21 cellular contexts compared by ENCODE assay signal in the genomic region with DNA sequence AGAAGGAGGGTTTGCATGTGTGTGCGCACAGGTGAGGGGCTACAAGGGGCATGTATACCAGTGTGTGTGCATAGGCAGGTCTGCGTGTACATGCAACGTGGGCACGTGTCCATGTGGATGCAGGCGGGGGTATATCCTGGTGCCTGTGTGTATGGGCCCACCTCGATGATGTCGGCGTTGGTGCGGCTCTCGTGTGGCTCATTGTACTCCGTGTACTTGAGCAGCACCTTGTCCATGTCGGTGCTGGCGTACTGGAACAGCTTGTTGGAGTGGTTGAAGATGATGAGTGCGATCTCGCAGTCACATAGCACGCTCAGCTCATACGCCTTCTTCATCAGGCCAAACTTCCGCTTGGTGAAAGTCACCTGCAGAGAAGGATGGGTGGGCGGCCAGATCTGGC. TPM values are rescaled to one million over a fixed set of nuclear protein-coding genes. Genes with fewer than 3 reads are reported as not detected.
DNase-seq lines count a peak whose midpoint lies in the region; ATAC-seq, FAIRE-seq and TF ChIP-seq lines count a peak whose summit lies in the region.
"Had no signal": no experiment of that assay in that cellular context is flagged by ENCODE, and none has a peak within 500 bp of the region (broad histone marks: within the 10 kb centered on the region; RNA-seq: fewer than 3 reads in every experiment).

No MANE protein-coding gene starts in this region.

- TF ChIP-seq CTCF in OCI-LY7 (conservative IDR thresholded peaks at IDR 0.05; ENCODE audit: low read length): no peak
- no peak for TF ChIP-seq CTCF in endothelial cell of umbilical vein (IDR thresholded peaks at IDR 0.05; ENCODE audit: extremely low read depth in 1 of 2, insufficient read depth in 1 of 2, low read depth in 1 of 2, low read length in 2 of 2)

- H3K27me3 Mint-ChIP-seq in activated naive CD4-positive, alpha-beta T cell treated with anti-CD3 and anti-CD28 coated beads for 36 hours (ENCODE audit: low read depth): no peaks in the 10 kb centered on the region

- no peaks in the 10 kb centered on the region for H3K9me3 ChIP-seq in OCI-LY7 (ENCODE audit: low read length)
- no peaks in the 10 kb centered on the region for H3K9me3 ChIP-seq in endothelial cell of umbilical vein (replicated peaks; ENCODE audit: control insufficient read depth, insufficient read depth, low read length)
- no peaks in the 10 kb centered on the region for H3K9me3 ChIP-seq in thymus (ENCODE audit: control insufficient read depth)
- H3K9me3 ChIP-seq: SJSA1, suprapubic skin had no signal

- H3K9ac ChIP-seq in endothelial cell of umbilical vein (replicated peaks; ENCODE audit: extremely low read depth, insufficient read depth, low read length): no peak overlapping the region

- H3K36me3 ChIP-seq in OCI-LY7 (ENCODE audit: insufficient read depth, low read length): peaks cover 100% of the 10 kb centered on the region
- peaks cover 13 to 44% of the 10 kb centered on the region in 2 experiments for H3K36me3 ChIP-seq in endothelial cell of umbilical vein (ENCODE audit: control insufficient read depth in 2 of 2, extremely low read depth in 1 of 2, insufficient read depth in 2 of 2, low read length in 2 of 2)
- H3K36me3 ChIP-seq in thymus (ENCODE audit: control insufficient read depth, insufficient read depth): peaks cover 74% of the 10 kb centered on the region

- DNase-seq in activated naive CD4-positive, alpha-beta T cell treated with anti-CD3 and anti-CD28 coated beads for 36 hours: no peak
- no peak for DNase-seq in activated naive CD4-positive, alpha-beta T cell treated with anti-CD3 and anti-CD28 coated beads, Interleukin-2, amount 50 U/mL, for 72 hours (ENCODE audit: low spot score in 2 of 2)
- DNase-seq in OCI-LY7 (ENCODE audit: low spot score) (no peak), endothelial cell of umbilical vein (ENCODE audit: low read depth, low spot score) (no peak), D341Med (ENCODE audit: low spot score) (no peak), NCI-H748 (lab: John Stamatoyannopoulos, UW; ENCODE audit: unreplicated experiment) (no peak), NCI-H128 (lab: John Stamatoyannopoulos, UW; ENCODE audit: unreplicated experiment) (no peak)
- DNase-seq: ACHN; cerebellar nuclear complex; effector CD8-positive, alpha-beta T cell; Kasumi-1; left ventricle myocardium superior; NCI-H1436; NCI-H748 treated with DMSO at 0.1 percent for 48 hours; retina; stimulated activated CD4-positive, alpha-beta T cell treated with anti-CD3 and anti-CD28 coated beads, Interleukin-12 subunit alpha, Interleukin-12 subunit beta, amount 100 ng/mL, for 4 hours; stimulated activated CD8-positive, alpha-beta memory T cell treated with anti-CD3 and anti-CD28 coated beads, Interleukin-4, amount 100 ng/mL, for 48 hours had no signal

- FAIRE-seq in endothelial cell of umbilical vein (lab: Jason Lieb, UNC): no peak

- BruUV-seq in OCI-LY7 (replicated peaks; lab: Mats Ljungman, UMichigan) (no TSS peak), endothelial cell of umbilical vein (replicated peaks; lab: Mats Ljungman, UMichigan) (TSS peak; percentile 7)

- H3K9me3 Mint-ChIP-seq in activated naive CD4-positive, alpha-beta T cell treated with anti-CD3 and anti-CD28 coated beads for 36 hours: no peaks in the 10 kb centered on the region
- H3K9me3 Mint-ChIP-seq in activated naive CD4-positive, alpha-beta T cell treated with anti-CD3 and anti-CD28 coated beads, Interleukin-2, amount 50 U/mL, for 72 hours: no peaks in the 10 kb centered on the region
- H3K9me3 Mint-ChIP-seq: T-helper 2 cell treated with Interferon-gamma antibody and Interleukin-4, amounts not matched to agents 5 μg/mL and 100 μg/mL, for 36 hours had no signal

- H3K4me1 ChIP-seq in OCI-LY7 (ENCODE audit: insufficient read depth, low read length, poor library complexity, severe bottlenecking): peaks cover 70% of the 10 kb centered on the region
- H3K4me1 ChIP-seq in endothelial cell of umbilical vein (ENCODE audit: control insufficient read depth, extremely low read depth, insufficient read depth, low read length): peaks cover 6% of the 10 kb centered on the region
- peaks cover 7% of the 10 kb centered on the region for H3K4me1 ChIP-seq in thymus (ENCODE audit: control insufficient read depth, insufficient read depth, low read length)

- H3K79me2 ChIP-seq in OCI-LY7 (ENCODE audit: insufficient read depth, low read depth, low read length) (peaks cover 52% of the 10 kb centered on the region), endothelial cell of umbilical vein (ENCODE audit: control insufficient read depth, insufficient read depth, low read length) (peaks cover 33% of the 10 kb centered on the region)

- H3K4me3 ChIP-seq in OCI-LY7 (ENCODE audit: low read depth, low read length, poor library complexity, severe bottlenecking) (no peak overlapping the region), endothelial cell of umbilical vein (replicated peaks in 1 of 3; ENCODE audit: insufficient read depth in 1 of 3, low read depth in 1 of 3, low read length in 3 of 3) (no peak overlapping the region), thymus (ENCODE audit: low read length) (no peak overlapping the region)
- H3K4me3 ChIP-seq: SJSA1, suprapubic skin had no signal

- no peaks in the 10 kb centered on the region for H3K27me3 ChIP-seq in endothelial cell of umbilical vein (ENCODE audit: control insufficient read depth in 2 of 2, insufficient read depth in 2 of 2, low read length in 2 of 2)
- no peaks in the 10 kb centered on the region for H3K27me3 ChIP-seq in thymus (ENCODE audit: control insufficient read depth, insufficient read depth)
- H3K27me3 ChIP-seq: SJSA1, suprapubic skin had no signal

- intact Hi-C loops in activated naive CD4-positive, alpha-beta T cell treated with anti-CD3 and anti-CD28 coated beads for 36 hours (cut with micrococcal nuclease): no loop called here
- intact Hi-C loops in OCI-LY7 (cut with micrococcal nuclease; ENCODE audit: unreplicated experiment) (no loop called here), endothelial cell of umbilical vein (cut with micrococcal nuclease) (loop anchor here (5.0 kb wide), 1 partner anchor 45 kb away; no protein-coding TSS in a partner anchor)

- H3K9me1 ChIP-seq in endothelial cell of umbilical vein (replicated peaks; ENCODE audit: control insufficient read depth, extremely low read depth, insufficient read depth, low read length): no peaks in the 10 kb centered on the region

- H4K20me1 ChIP-seq in OCI-LY7 (ENCODE audit: insufficient read depth, low read length) (no peaks in the 10 kb centered on the region), endothelial cell of umbilical vein (replicated peaks; ENCODE audit: control insufficient read depth, extremely low read depth, insufficient read depth, low read length) (peaks cover 3% of the 10 kb centered on the region)

- CTCF ChIA-PET in activated naive CD4-positive, alpha-beta T cell treated with anti-CD3 and anti-CD28 coated beads for 36 hours (lab: Charles Lee): interaction anchor here (1.9 to 18.2 kb wide), 4 partner anchors 14 to 177 kb away, joined by 7 to 306 read pairs (median 10); a partner anchor contains a TSS
- CTCF ChIA-PET in OCI-LY7 (lab: Charles Lee; ENCODE audit: unreplicated experiment) (interaction anchor here (0.6 to 2.0 kb wide), 2 partner anchors 19 to 38 kb away, joined by 3 to 9 read pairs; no protein-coding TSS in a partner anchor), endothelial cell of umbilical vein (lab: Charles Lee) (interaction anchor here (0.7 to 3.2 kb wide), 4 partner anchors 11 to 97 kb away, joined by 3 to 119 read pairs (median 24); a partner anchor contains a TSS)

- no peak for TF ChIP-seq POLR2A in endothelial cell of umbilical vein (IDR thresholded peaks at IDR 0.05; ENCODE audit: low read depth, low read length)

- H3K4me3 Mint-ChIP-seq in activated naive CD4-positive, alpha-beta T cell treated with anti-CD3 and anti-CD28 coated beads for 36 hours: no peak overlapping the region
- H3K4me3 Mint-ChIP-seq: T-helper 2 cell treated with Interferon-gamma antibody and Interleukin-4, amounts not matched to agents 5 μg/mL and 100 μg/mL, for 36 hours had no signal

- POLR2A ChIA-PET in OCI-LY7 (lab: Charles Lee): interaction anchor here (1.6 to 2.0 kb wide), 2 partner anchors 14 to 16 kb away, joined by 7 to 13 read pairs; no protein-coding TSS in a partner anchor
- POLR2A ChIA-PET in endothelial cell of umbilical vein (lab: Charles Lee): no interaction called here

- WGBS in thymus: 96% methylated on average over 19 of the region's 19 CpGs

- dilution Hi-C loops in endothelial cell of umbilical vein (cut with MboI; ENCODE audit: extremely low pct_ligation_motif_present, low sequenced_read_pairs): no loop called here

- ATAC-seq in activated naive CD4-positive, alpha-beta T cell treated with anti-CD3 and anti-CD28 coated beads, Interleukin-2, amount 50 U/mL, for 72 hours: no peak
- ATAC-seq: left ventricle myocardium superior had no signal

- H3K4me1 Mint-ChIP-seq in activated naive CD4-positive, alpha-beta T cell treated with anti-CD3 and anti-CD28 coated beads for 36 hours (ENCODE audit: low read depth): peaks cover 54% of the 10 kb centered on the region

- H2AFZ ChIP-seq in OCI-LY7 (ENCODE audit: low read length) (no peak overlapping the region), endothelial cell of umbilical vein (ENCODE audit: low read depth, low read length) (no peak overlapping the region)

- H3K9me2 ChIP-seq in OCI-LY7 (ENCODE audit: insufficient read depth, low read length): no peaks in the 10 kb centered on the region

- peak overlapping the region; percentile 81 for H3K27ac Mint-ChIP-seq in activated naive CD4-positive, alpha-beta T cell treated with anti-CD3 and anti-CD28 coated beads for 36 hours
- peak overlapping the region in 1 of 2 donors; percentile 85 for H3K27ac Mint-ChIP-seq in activated naive CD4-positive, alpha-beta T cell treated with anti-CD3 and anti-CD28 coated beads, Interleukin-2, amount 50 U/mL, for 72 hours

- H3K4me2 ChIP-seq in OCI-LY7 (ENCODE audit: low read length) (peak overlapping the region; percentile 48; the same call in 1 of the 2 replicates), endothelial cell of umbilical vein (ENCODE audit: insufficient read depth, low read length) (no peak overlapping the region)

- peaks cover 30% of the 10 kb centered on the region for H3K36me3 Mint-ChIP-seq in activated naive CD4-positive, alpha-beta T cell treated with anti-CD3 and anti-CD28 coated beads for 36 hours (ENCODE audit: low read depth)
- peaks cover 22 to 26% of the 10 kb centered on the region in 2 donors for H3K36me3 Mint-ChIP-seq in activated naive CD4-positive, alpha-beta T cell treated with anti-CD3 and anti-CD28 coated beads, Interleukin-2, amount 50 U/mL, for 72 hours

- H3K27ac ChIP-seq in OCI-LY7 (ENCODE audit: low read depth, low read length, poor library complexity, severe bottlenecking) (peak overlapping the region; percentile 61), endothelial cell of umbilical vein (ENCODE audit: insufficient read depth, low read depth, low read length) (no peak overlapping the region), thymus (ENCODE audit: low read depth) (peak overlapping the region; percentile 6)
- H3K27ac ChIP-seq: SJSA1, suprapubic skin had no signal

RNA-seq across cellular contexts. Expression of a gene that starts 18.3 kb away (rescaled TPM):
- 10 to 100 TPM; 28.8 to 32.8 TPM for total RNA-seq in activated naive CD4-positive, alpha-beta T cell treated with anti-CD3 and anti-CD28 coated beads for 36 hours
- 10 to 100 TPM; 31.7 to 62.5 TPM for total RNA-seq in activated naive CD4-positive, alpha-beta T cell treated with anti-CD3 and anti-CD28 coated beads, Interleukin-2, amount 50 U/mL, for 72 hours
- 23.4 and 42.7 TPM in 2 replicates for total RNA-seq in OCI-LY7 (2014; rRNA removed; shearing (Covaris generic))
- 92.3 and 101 TPM in 2 replicates for total RNA-seq in OCI-LY7 (2022)
- total RNA-seq in endothelial cell of umbilical vein: 52.2 and 57.3 TPM in 2 replicates
- polyA plus RNA-seq in endothelial cell of umbilical vein: 45.4 and 55.6 TPM in 2 replicates
- 22.7 and 25.9 TPM in 2 replicates for polyA plus RNA-seq in endothelial cell of umbilical vein (2011; cell fraction: cytosol; rRNA removed)
- 46.5 and 51.0 TPM in 2 replicates for polyA plus RNA-seq in endothelial cell of umbilical vein (2011; cell fraction: nucleus; rRNA removed)
- polyA plus RNA-seq in endothelial cell of umbilical vein (2012): 22.7 and 25.8 TPM in 2 replicates
- polyA minus RNA-seq in endothelial cell of umbilical vein: 21.9 and 28.3 TPM in 2 replicates
- 18.9 TPM for polyA minus RNA-seq in endothelial cell of umbilical vein (2011; cell fraction: cytosol; rRNA and poly(A)+ RNA removed)
- polyA minus RNA-seq in endothelial cell of umbilical vein (2011; cell fraction: nucleus; rRNA and poly(A)+ RNA removed): 22.6 and 32.7 TPM in 2 replicates
- polyA plus RNA-seq in thymus: 26.3 TPM
